Comparison of ENCODE assay signal across 13 cellular contexts in genomic region chr7:31788445-31788844, GRCh38.
DNase-seq lines count a peak whose midpoint lies in the region; ATAC-seq, FAIRE-seq and TF ChIP-seq lines count a peak whose summit lies in the region.
"Had no signal": no experiment of that assay in that cellular context is flagged by ENCODE, and none has a peak within 500 bp of the region (broad histone marks: within the 10 kb centered on the region; RNA-seq: fewer than 3 reads in every experiment).

No MANE protein-coding gene starts in this region.

- H4K5ac ChIP-seq in IMR-90 (ENCODE audit: low read depth, low read length): no peak overlapping the region

- H3K9me3 ChIP-seq in IMR-90 (ENCODE audit: control insufficient read depth, insufficient read depth, low read length): no peaks in the 10 kb centered on the region
- no peaks in the 10 kb centered on the region for H3K9me3 ChIP-seq in HepG2 (ENCODE audit: low read length)
- H3K9me3 ChIP-seq: body of pancreas, pancreas, SJSA1 had no signal

- FAIRE-seq in HepG2 (lab: Jason Lieb, UNC) (no peak), GM19239 (lab: Jason Lieb, UNC) (no peak)
- FAIRE-seq: pancreas had no signal

- peak; percentile 80 for ATAC-seq in HG02610 (IDR thresholded peaks at IDR 0.05; ENCODE audit: unreplicated experiment)
- peak; percentile 42; the same call in 1 of the 2 replicates for ATAC-seq in IMR-90 (ENCODE audit: low read depth)
- ATAC-seq in HepG2: no peak
- no peak for ATAC-seq in left cardiac atrium
- ATAC-seq: body of pancreas, pancreas had no signal

- DNase-seq in ELR (ENCODE audit: low read depth) (peak; percentile 61), IMR-90 (peak; percentile 59), iris pigment epithelial cell (ENCODE audit: low read depth) (peak; percentile 4), HepG2 (ENCODE audit: low spot score) (no peak), left cardiac atrium (no peak), GM19239 (ENCODE audit: insufficient read length, low spot score) (no peak), DMS 273 (lab: John Stamatoyannopoulos, UW; ENCODE audit: unreplicated experiment) (no peak)
- DNase-seq: activated CD4-positive, alpha-beta T cell treated with anti-CD3 and anti-CD28 coated beads, Interleukin-2, amount 50 U/mL, for 48 hours; body of pancreas; pancreas; substantia nigra had no signal

- no peak for TF ChIP-seq RAD21 in IMR-90 (IDR thresholded peaks at IDR 0.05; ENCODE audit: low read length)
- no peak for TF ChIP-seq RAD21 in HepG2 (CRISPR knock-in tag; IDR thresholded peaks at IDR 0.05)

- H2AFZ ChIP-seq in IMR-90 (replicated peaks; ENCODE audit: low read length, poor library complexity) (no peak overlapping the region), HepG2 (ENCODE audit: low read length) (no peak overlapping the region)

- POLR2A ChIA-PET in IMR-90 (lab: Charles Lee; ENCODE audit: unreplicated experiment) (no interaction called here), HepG2 (lab: Yijun Ruan, JAX) (no interaction called here)

- TF ChIP-seq POLR2A in IMR-90 (IDR thresholded peaks at IDR 0.05; ENCODE audit: low read depth, low read length) (no peak), HepG2 (IDR thresholded peaks at IDR 0.05; ENCODE audit: insufficient read depth in 1 of 2, low read depth in 2 of 2, low read length in 2 of 2) (no peak)

- no peak overlapping the region for H2AK5ac ChIP-seq in IMR-90 (ENCODE audit: low read depth, low read length)

- no peak overlapping the region for H2BK15ac ChIP-seq in IMR-90 (ENCODE audit: low read depth, low read length)

- intact Hi-C loops in IMR-90 (cut with micrococcal nuclease): loop anchor here (10.0 kb wide), 1 partner anchor 376 kb away; no protein-coding TSS in a partner anchor
- intact Hi-C loops in HepG2 (cut with micrococcal nuclease; ENCODE audit: unreplicated experiment): no loop called here
- intact Hi-C loops in left cardiac atrium (cut with DNase I): loop anchor here in 1 of 2 donors (10.0 kb wide), 1 partner anchor 256 kb away; no protein-coding TSS in a partner anchor

- no peaks in the 10 kb centered on the region for H3K27me3 ChIP-seq in IMR-90 (ENCODE audit: control insufficient read depth, insufficient read depth, low read length)
- no peaks in the 10 kb centered on the region for H3K27me3 ChIP-seq in HepG2 (ENCODE audit: control insufficient read depth in 1 of 2, insufficient read depth in 2 of 2, low read length in 2 of 2)
- H3K27me3 ChIP-seq: body of pancreas, pancreas, SJSA1 had no signal

- H3K27ac ChIP-seq in IMR-90 (ENCODE audit: insufficient read depth, low read length): no peak overlapping the region
- no peak overlapping the region for H3K27ac ChIP-seq in HepG2 (ENCODE audit: extremely low read length, insufficient read depth, low read length)
- H3K27ac ChIP-seq: body of pancreas, pancreas, SJSA1 had no signal

- H2BK120ac ChIP-seq in IMR-90 (ENCODE audit: low read depth, low read length): no peak overlapping the region

- BruUV-seq in IMR-90 (replicated peaks; lab: Mats Ljungman, UMichigan) (no TSS peak), HepG2 (replicated peaks; lab: Mats Ljungman, UMichigan) (no TSS peak)

- WGBS in IMR-90 (ENCODE audit: extremely low coverage in 2 of 2, insufficient read length in 1 of 2), 2 experiments: no CpG with 5 or more reads among the region's 1 CpG
- 0% methylated on average over 1 of the region's 1 CpG for WGBS in HepG2 (ENCODE audit: low lambda C conversion rate)

- H3K36me3 ChIP-seq in IMR-90 (ENCODE audit: control insufficient read depth, insufficient read depth, low read length): no peaks in the 10 kb centered on the region
- no peaks in the 10 kb centered on the region for H3K36me3 ChIP-seq in HepG2 (replicated peaks in 1 of 2; ENCODE audit: control insufficient read depth in 1 of 2, insufficient read depth in 2 of 2, low read length in 2 of 2)
- H3K36me3 ChIP-seq: pancreas, SJSA1 had no signal

- H3K4ac ChIP-seq in IMR-90 (ENCODE audit: low read depth, low read length): 0 out of 2 replicates have a peak overlapping the region, but pooled peaks have one; percentile 15

- in situ Hi-C loops in IMR-90 (cut with MboI; ENCODE audit: low sequenced_read_pairs): no loop called here
- in situ Hi-C loops in HepG2 (cut with HindIII; ENCODE audit: extremely low pct_ligation_motif_present, low pct_unique_long_range_greater_than_20kb): no loop called here

- dilution Hi-C loops in IMR-90 (cut with HindIII; ENCODE audit: low sequenced_read_pairs, unreplicated experiment): no loop called here

- no peak overlapping the region for H2BK20ac ChIP-seq in IMR-90 (ENCODE audit: low read depth, low read length)

- no peak overlapping the region for H3K56ac ChIP-seq in IMR-90 (ENCODE audit: extremely low read depth, insufficient read depth, low read length)

- TF ChIP-seq CTCF in IMR-90 (conservative IDR thresholded peaks at IDR 0.05; ENCODE audit: low read depth, low read length) (no peak), HepG2 (CRISPR knock-in tag; IDR thresholded peaks at IDR 0.05) (no peak)

- no peak for TF ChIP-seq EP300 in HepG2 (IDR thresholded peaks at IDR 0.05; ENCODE audit: low read depth in 2 of 2, low read length in 2 of 2)
- TF ChIP-seq EP300 in HepG2 (CRISPR knock-in tag; IDR thresholded peaks at IDR 0.05; ENCODE audit: borderline replicate concordance): no peak

- no peaks in the 10 kb centered on the region; a peak in 1 of 4 replicates for H3K79me1 ChIP-seq in IMR-90 (ENCODE audit: low read depth in 1 of 2, low read length in 2 of 2)

- no peak overlapping the region for H2AK9ac ChIP-seq in IMR-90 (replicated peaks; ENCODE audit: low read depth, low read length, poor library complexity)

- H3K23ac ChIP-seq in IMR-90 (ENCODE audit: low read depth, low read length): no peak overlapping the region

- H3K4me2 ChIP-seq in IMR-90 (ENCODE audit: low read depth, low read length) (no peak overlapping the region; the same call in 1 of the 2 replicates), HepG2 (ENCODE audit: low read depth, low read length) (no peak overlapping the region)

- no peak overlapping the region for H4K91ac ChIP-seq in IMR-90 (ENCODE audit: insufficient read depth, low read depth, low read length)

- H4K8ac ChIP-seq in IMR-90 (ENCODE audit: low read depth in 2 of 2, low read length in 2 of 2): no peak overlapping the region

- H3K9ac ChIP-seq in IMR-90 (ENCODE audit: low read depth, low read length) (no peak overlapping the region), HepG2 (ENCODE audit: insufficient read depth, low read depth, low read length) (no peak overlapping the region)

- H3K4me1 ChIP-seq in IMR-90 (ENCODE audit: control insufficient read depth, insufficient read depth, low read length): peaks cover 6% of the 10 kb centered on the region; the same call in 1 of the 2 replicates
- no peaks in the 10 kb centered on the region for H3K4me1 ChIP-seq in HepG2 (ENCODE audit: insufficient read depth, low read length)
- H3K4me1 ChIP-seq: body of pancreas, pancreas, SJSA1 had no signal

- CTCF ChIA-PET in IMR-90 (lab: Yijun Ruan, JAX): no interaction called here
- CTCF ChIA-PET in HepG2 (lab: Yijun Ruan, JAX; ENCODE audit: low intra/inter-chr PET ratio, low total read pairs): no interaction called here

- H4K20me1 ChIP-seq in IMR-90 (ENCODE audit: insufficient read depth, low read length): no peaks in the 10 kb centered on the region
- H4K20me1 ChIP-seq in HepG2 (ENCODE audit: insufficient read depth, low read length): no peaks in the 10 kb centered on the region

- no peaks in the 10 kb centered on the region for H3K79me2 ChIP-seq in HepG2 (ENCODE audit: insufficient read depth, low read length)

- peak overlapping the region; percentile 51 for H2BK5ac ChIP-seq in IMR-90 (ENCODE audit: low read depth, low read length, poor library complexity, severe bottlenecking)

- no peak overlapping the region for H3K14ac ChIP-seq in IMR-90 (replicated peaks; ENCODE audit: low read depth, low read length)

- no peak overlapping the region for H3K18ac ChIP-seq in IMR-90 (ENCODE audit: low read depth, low read length)

- H3K4me3 ChIP-seq in IMR-90 (ENCODE audit: insufficient read depth, low read depth, low read length) (no peak overlapping the region), HepG2 (replicated peaks in 1 of 3; ENCODE audit: insufficient read depth in 1 of 3, low read depth in 2 of 3, low read length in 3 of 3) (no peak overlapping the region)
- H3K4me3 ChIP-seq: body of pancreas, pancreas, SJSA1 had no signal

- H3K9me1 ChIP-seq in IMR-90 (ENCODE audit: insufficient read depth, low read length): 0 out of 2 replicates have a peak, but pooled peaks cover 2% of the 10 kb centered on the region

TF ChIP-seq in IMR-90, 13 proteins besides CTCF, POLR2A, EP300 and RAD21 (continues in another document):
- TF ChIP-seq, protein P1, sequence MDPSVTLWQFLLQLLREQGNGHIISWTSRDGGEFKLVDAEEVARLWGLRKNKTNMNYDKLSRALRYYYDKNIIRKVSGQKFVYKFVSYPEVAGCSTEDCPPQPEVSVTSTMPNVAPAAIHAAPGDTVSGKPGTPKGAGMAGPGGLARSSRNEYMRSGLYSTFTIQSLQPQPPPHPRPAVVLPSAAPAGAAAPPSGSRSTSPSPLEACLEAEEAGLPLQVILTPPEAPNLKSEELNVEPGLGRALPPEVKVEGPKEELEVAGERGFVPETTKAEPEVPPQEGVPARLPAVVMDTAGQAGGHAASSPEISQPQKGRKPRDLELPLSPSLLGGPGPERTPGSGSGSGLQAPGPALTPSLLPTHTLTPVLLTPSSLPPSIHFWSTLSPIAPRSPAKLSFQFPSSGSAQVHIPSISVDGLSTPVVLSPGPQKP (IDR thresholded peaks at IDR 0.05; ENCODE audit: borderline replicate concordance, low read depth, low read length): no peak

TF ChIP-seq in HepG2, 621 proteins besides CTCF, POLR2A, EP300 and RAD21:
- no peak for TF ChIP-seq ZKSCAN1 (IDR thresholded peaks at IDR 0.05; ENCODE audit: low read length)

Comparison
In these comparisons a context has a peak if more than half of its experiments do, and no peak if none do; other contexts are left out.
1. DNase-seq: peak in ELR (single experiment), IMR-90 (single experiment) and iris pigment epithelial cell (single experiment); none in HepG2 (single experiment), left cardiac atrium (single experiment), GM19239 (single experiment) and DMS 273 (single experiment).
2. ATAC-seq: peak in HG02610 (single experiment) and IMR-90 (single experiment); none in HepG2 (single experiment) and left cardiac atrium (0 of 2).